ENCODE assay signal across 8 cellular contexts in the genomic region with DNA sequence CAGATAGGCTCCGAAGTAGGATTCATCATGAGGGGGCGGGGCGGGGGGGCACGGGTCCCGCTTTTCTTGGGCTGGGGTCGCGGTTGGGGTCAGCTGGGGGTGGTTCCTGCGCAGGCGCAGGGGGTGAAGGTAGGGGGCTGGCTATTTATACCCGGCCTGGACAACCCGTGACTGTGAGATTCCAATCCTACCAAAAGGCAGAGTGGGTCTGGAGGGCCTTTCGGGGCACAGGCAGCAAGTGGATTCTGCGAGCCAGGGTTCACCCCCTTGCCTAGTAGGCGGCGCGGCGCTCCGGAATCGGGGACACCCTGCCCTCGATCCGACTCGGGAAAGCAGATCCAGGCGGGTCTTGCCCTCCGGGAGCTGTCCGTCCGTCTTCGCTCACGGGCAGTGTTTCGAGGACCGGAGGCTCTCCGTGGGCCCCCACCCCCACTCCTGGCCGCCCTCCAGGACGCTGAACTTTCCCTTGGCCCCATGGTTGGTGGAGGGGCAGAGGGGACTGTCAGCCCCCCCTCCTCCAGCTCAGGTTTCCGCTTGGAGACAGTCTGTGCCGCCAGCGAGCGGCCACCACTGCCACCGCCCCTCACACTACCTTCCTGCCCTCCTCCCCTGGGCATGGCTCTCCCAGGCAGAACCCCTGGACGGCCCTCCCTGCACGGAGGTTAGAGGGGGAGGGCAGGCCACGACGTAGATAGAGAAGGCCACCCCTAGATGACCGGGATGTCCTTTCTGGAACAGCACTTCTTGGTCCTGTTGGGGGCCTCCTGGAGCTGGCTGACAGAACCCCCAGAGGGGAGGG. TPM values are rescaled to one million over a fixed set of nuclear protein-coding genes. Genes with fewer than 3 reads are reported as not detected.
DNase-seq lines count a peak whose midpoint lies in the region; ATAC-seq and TF ChIP-seq lines count a peak whose summit lies in the region.

No MANE protein-coding gene starts in this region.

- no peaks in the 10 kb centered on the region for H3K9me3 ChIP-seq in SJSA1 (replicated peaks)

- DNase-seq in ELF-1 (ENCODE audit: low read depth, low spot score) = peak; percentile 30
- DNase-seq in SJSA1 (ENCODE audit: low read depth in 1 of 2, low spot score in 2 of 2) = no peak
- DNase-seq in fibroblast of pulmonary artery (ENCODE audit: low read depth) = no peak
- no peak for DNase-seq in osteocyte (ENCODE audit: extremely low spot score, unreplicated experiment)
- DNase-seq in middle frontal gyrus (ENCODE audit: extremely low spot score, low spot score) = no peak
- DNase-seq in NOMO-1 treated with dmso at 0.1 percent for 144 hours (lab: John Stamatoyannopoulos, UW; ENCODE audit: unreplicated experiment) = no peak

- H3K27me3 Mint-ChIP-seq in osteocyte (ENCODE audit: unreplicated experiment) = peaks cover 24% of the 10 kb centered on the region

- H3K27me3 ChIP-seq in SJSA1 (replicated peaks) = peaks cover 25% of the 10 kb centered on the region

- H3K4me1 Mint-ChIP-seq in osteocyte (ENCODE audit: unreplicated experiment) = peaks cover 21% of the 10 kb centered on the region

- no peak for ATAC-seq in GM21447 (IDR thresholded peaks at IDR 0.05; ENCODE audit: unreplicated experiment)
- no peak for ATAC-seq in HG03039 (IDR thresholded peaks at IDR 0.05; ENCODE audit: unreplicated experiment)

- no peaks in the 10 kb centered on the region for H3K9me3 Mint-ChIP-seq in osteocyte (ENCODE audit: unreplicated experiment)

- peaks cover 18% of the 10 kb centered on the region for H3K4me1 ChIP-seq in SJSA1 (replicated peaks)

- H3K4me3 ChIP-seq in SJSA1 (peak overlapping the region; percentile 35), fibroblast of pulmonary artery (replicated peaks; ENCODE audit: low read depth, low read length) (peak overlapping the region; percentile 51)

- no peaks in the 10 kb centered on the region for H3K36me3 ChIP-seq in SJSA1

- H3K4me3 Mint-ChIP-seq in osteocyte (ENCODE audit: unreplicated experiment) = peak overlapping the region; percentile 76

- TF ChIP-seq CTCF in fibroblast of pulmonary artery (IDR thresholded peaks at IDR 0.05; ENCODE audit: low read length, missing control alignments) (no peak), osteocyte (IDR thresholded peaks at IDR 0.05) (no peak)

- H3K27ac Mint-ChIP-seq in osteocyte (ENCODE audit: unreplicated experiment) = no peak overlapping the region

- H3K36me3 Mint-ChIP-seq in osteocyte (ENCODE audit: unreplicated experiment) = no peaks in the 10 kb centered on the region

- H3K27ac ChIP-seq in SJSA1 = no peak overlapping the region

RNA-seq across cellular contexts. Expression of gene SLC2A4, which starts 0.6 kb away (rescaled TPM):
- total RNA-seq in SJSA1 (2014; rRNA removed; shearing (Covaris generic)) = 0.32 TPM in 1 of 2 replicates, not detected in the other
- 0.59 and 0.63 TPM in 2 replicates for total RNA-seq in osteocyte

RNA-seq across cellular contexts. Expression of gene YBX2, which starts 12.3 kb away (rescaled TPM):
- not detected in 2 replicates for total RNA-seq in SJSA1 (2014; rRNA removed; shearing (Covaris generic))
- total RNA-seq in osteocyte = 0.40 TPM in 1 of 2 replicates, not detected in the other

RNA-seq across cellular contexts. Expression of gene CLDN7, which starts 19.9 kb away (rescaled TPM):
- total RNA-seq in SJSA1 (2014; rRNA removed; shearing (Covaris generic)) = not detected in 2 replicates
- 0.27 and 0.89 TPM in 2 replicates for total RNA-seq in osteocyte

RNA-seq across cellular contexts. Expression of gene EIF5A, which starts 25.3 kb away (rescaled TPM):
- total RNA-seq in SJSA1 (2014; rRNA removed; shearing (Covaris generic)) = 342 and 632 TPM in 2 replicates
- total RNA-seq in osteocyte = 352 and 359 TPM in 2 replicates

RNA-seq across cellular contexts. Expression of gene ELP5, which starts 30.1 kb away (rescaled TPM):
- 37.2 and 52.4 TPM in 2 replicates for total RNA-seq in SJSA1 (2014; rRNA removed; shearing (Covaris generic))
- total RNA-seq in osteocyte = 30.2 and 37.6 TPM in 2 replicates
